ENCODE assay signal across 1 cellular context in genomic region chr2:96842600-96842999, GRCh38.
TF ChIP-seq lines count a peak whose summit lies in the region.

No MANE protein-coding gene starts in this region.

TF ChIP-seq in HEK293, 187 proteins besides CTCF, POLR2A, EP300 and RAD21:
- TF ChIP-seq YY1 (tag by site-specific recombination; IDR thresholded peaks at IDR 0.05) (no peak), ZIC2 (tag by site-specific recombination; IDR thresholded peaks at IDR 0.05) (peak; percentile 57; the same call in 1 of the 2 replicates), GLIS1 (tag by site-specific recombination; IDR thresholded peaks at IDR 0.05) (peak; percentile 89), ZNF404 (tag by site-specific recombination; IDR thresholded peaks at IDR 0.05) (no peak)
